Comparison of ENCODE assay signal across 8 cellular contexts in the genomic region with DNA sequence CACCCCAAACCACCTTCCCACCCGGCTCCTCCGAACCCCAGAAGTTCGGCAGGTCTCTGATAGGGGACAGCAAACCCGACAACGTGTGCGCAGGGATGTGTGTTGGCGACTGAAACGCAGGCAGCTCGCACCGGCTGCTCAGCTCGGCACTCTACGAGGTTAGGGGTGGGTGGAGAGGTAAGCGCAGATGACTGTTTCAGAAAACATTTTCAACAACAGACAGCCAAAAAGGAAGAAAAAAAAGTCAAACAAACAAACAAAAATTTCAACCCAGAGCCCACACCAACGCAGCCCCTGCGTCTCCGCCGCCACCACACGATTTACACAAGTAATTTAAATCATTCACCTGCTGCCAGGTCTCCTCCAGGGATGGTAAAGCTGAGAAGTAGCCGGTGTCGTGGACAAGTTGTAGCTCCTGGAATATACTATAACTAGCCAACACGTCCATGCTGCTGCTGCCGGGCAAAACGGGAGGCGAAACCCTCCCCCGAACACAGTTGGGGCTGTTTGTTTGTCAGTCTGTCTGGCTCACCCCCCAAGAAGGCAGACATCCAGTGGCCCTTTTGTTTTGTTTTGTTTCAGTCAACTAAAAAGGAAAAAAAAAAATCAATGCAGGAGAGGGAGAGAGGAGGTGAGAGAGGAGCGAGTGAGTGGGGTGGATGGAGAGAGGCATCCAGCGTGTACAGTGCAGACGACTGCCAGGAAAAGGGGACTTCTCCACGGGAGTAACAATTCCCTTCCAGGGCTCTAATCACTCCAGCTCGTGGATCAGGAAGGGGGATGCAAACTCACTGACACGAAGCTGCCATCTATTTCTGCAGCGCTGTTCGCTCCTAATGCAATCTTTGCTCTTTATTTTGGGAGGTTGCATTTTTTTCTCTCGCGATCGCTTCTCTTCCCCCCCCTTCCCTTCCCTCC. TPM values are rescaled to one million over a fixed set of nuclear protein-coding genes. Genes with fewer than 3 reads are reported as not detected.
DNase-seq lines count a peak whose midpoint lies in the region; FAIRE-seq and TF ChIP-seq lines count a peak whose summit lies in the region.

Gene KLF7, minus strand, starts transcription at position 828 of the 918 bp plus-strand sequence. Its CDS starts 380 bp downstream, at position 448.

- peaks cover 45% of the 10 kb centered on the region for H3K4me1 ChIP-seq in SJSA1 (replicated peaks)
- peaks cover 55% of the 10 kb centered on the region for H3K4me1 ChIP-seq in adipocyte (ENCODE audit: control insufficient read depth, insufficient read depth, low read length)
- H3K4me1 ChIP-seq in parathyroid adenoma: peaks cover 6% of the 10 kb centered on the region

- peak; percentile 50; the same call in 1 of the 2 replicates for TF ChIP-seq POLR2A in H54 (IDR thresholded peaks at IDR 0.05; ENCODE audit: low read depth, low read length)

- peaks cover 6% of the 10 kb centered on the region for H3K36me3 ChIP-seq in SJSA1
- H3K36me3 ChIP-seq in adipocyte (ENCODE audit: control insufficient read depth, insufficient read depth, low read length, severe bottlenecking): no peaks in the 10 kb centered on the region
- H3K36me3 ChIP-seq in parathyroid adenoma (ENCODE audit: control insufficient read depth, insufficient read depth, low read length): no peaks in the 10 kb centered on the region

- H3K9ac ChIP-seq in adipocyte (ENCODE audit: low read length) (peak within 1 kb of the TSS; percentile 99), parathyroid adenoma (peak within 1 kb of the TSS; percentile 98)

- DNase-seq in AG08395 (ENCODE audit: low spot score) (peak; percentile 26), H54 (ENCODE audit: insufficient read length, low spot score) (no peak), SJSA1 (ENCODE audit: low read depth in 1 of 2, low spot score in 2 of 2) (peak; percentile 66 to 86), adipocyte (ENCODE audit: low read depth) (peak; percentile 71), cardiac septum (ENCODE audit: low spot score) (peak; percentile 83), urothelium cell line (ENCODE audit: low spot score) (peak; percentile 29), NCI-H1930 (lab: John Stamatoyannopoulos, UW) (no peak)

- H3K9me3 ChIP-seq in SJSA1 (replicated peaks) (no peaks in the 10 kb centered on the region), adipocyte (ENCODE audit: control insufficient read depth, low read length) (no peaks in the 10 kb centered on the region), parathyroid adenoma (ENCODE audit: control insufficient read depth, low read length) (no peaks in the 10 kb centered on the region)

- TF ChIP-seq CTCF in parathyroid adenoma (IDR thresholded peaks at IDR 0.05): no peak

- no peaks in the 10 kb centered on the region for H3K27me3 ChIP-seq in SJSA1 (replicated peaks)
- no peaks in the 10 kb centered on the region for H3K27me3 ChIP-seq in adipocyte (replicated peaks; ENCODE audit: control insufficient read depth, insufficient read depth, low read length)
- no peaks in the 10 kb centered on the region for H3K27me3 ChIP-seq in parathyroid adenoma (ENCODE audit: control insufficient read depth, insufficient read depth, low read length)

- H3K27ac ChIP-seq in SJSA1: peak within 1 kb of the TSS; percentile 100
- peak within 1 kb of the TSS; percentile 99 for H3K27ac ChIP-seq in parathyroid adenoma

- intact Hi-C loops in cardiac septum (cut with DNase I): loop anchor here (1.0 to 5.0 kb wide), 7 partner anchors 33 to 363 kb away; no protein-coding TSS in a partner anchor

- peak within 1 kb of the TSS; percentile 64 for H2AFZ ChIP-seq in parathyroid adenoma

- H3K79me2 ChIP-seq in parathyroid adenoma: peaks cover 20% of the 10 kb centered on the region

- FAIRE-seq in H54 (lab: Jason Lieb, UNC) (no peak), urothelium cell line (lab: Jason Lieb, UNC) (no peak)

- H3K4me2 ChIP-seq in parathyroid adenoma (ENCODE audit: low read length): peak within 1 kb of the TSS; percentile 95

- H3K4me3 ChIP-seq in SJSA1: peak within 1 kb of the TSS; percentile 68
- peak within 1 kb of the TSS; percentile 91 for H3K4me3 ChIP-seq in adipocyte (ENCODE audit: low read length)
- peak within 1 kb of the TSS; percentile 82 for H3K4me3 ChIP-seq in parathyroid adenoma (ENCODE audit: low read depth, low read length)

RNA-seq across cellular contexts. Expression of gene KLF7, which starts in this region (rescaled TPM):
- 6.8 and 13.1 TPM in 2 replicates for total RNA-seq in SJSA1 (2014; rRNA removed; shearing (Covaris generic))
- 34.4 TPM for total RNA-seq in cardiac septum

Comparison
In these comparisons a context has a peak if more than half of its experiments do, and no peak if none do; other contexts are left out.
1. DNase-seq: peak in AG08395 (single experiment), SJSA1 (2 of 2), adipocyte (single experiment), cardiac septum (single experiment) and urothelium cell line (single experiment); none in H54 (single experiment) and NCI-H1930 (0 of 2).
2. Peak in every context shown above with its lines, with median percentiles within 50 percentile points of each other: H3K4me3 ChIP-seq.